Comparison of ENCODE assay signal across 9 cellular contexts in genomic region chr12:27012982-27013255, GRCh38. TPM values are rescaled to one million over a fixed set of nuclear protein-coding genes. Genes with fewer than 3 reads are reported as not detected.
DNase-seq lines count a peak whose midpoint lies in the region; ATAC-seq and TF ChIP-seq lines count a peak whose summit lies in the region.
"Had no signal": no experiment of that assay in that cellular context is flagged by ENCODE, and none has a peak within 500 bp of the region (broad histone marks: within the 10 kb centered on the region; RNA-seq: fewer than 3 reads in every experiment).

No MANE protein-coding gene starts in this region.

- intact Hi-C loops in body of pancreas (cut with DNase I), result loop anchor here (10.0 kb wide), 1 partner anchor 292 kb away; no protein-coding TSS in a partner anchor

- H3K27ac ChIP-seq in CD4-positive, CD25-positive, alpha-beta regulatory T cell (ENCODE audit: insufficient read depth, low read length, poor library complexity, severe bottlenecking), result no peak overlapping the region
- H3K27ac ChIP-seq in body of pancreas (peak overlapping the region; percentile 78 to 98 (median 94)), muscle layer of colon (ENCODE audit: low read depth, low read length) (no peak overlapping the region)

- TF ChIP-seq CTCF in body of pancreas (IDR thresholded peaks at IDR 0.05), result no peak

- no peaks in the 10 kb centered on the region for H3K9me3 Mint-ChIP-seq in CD4-positive, CD25-positive, alpha-beta regulatory T cell
- no peaks in the 10 kb centered on the region for H3K9me3 Mint-ChIP-seq in IgD-negative memory B cell

- H3K36me3 ChIP-seq in CD4-positive, CD25-positive, alpha-beta regulatory T cell (ENCODE audit: control insufficient read depth, insufficient read depth, low read length), result no peaks in the 10 kb centered on the region
- H3K36me3 ChIP-seq in body of pancreas (replicated peaks in 1 of 2; ENCODE audit: insufficient read depth in 1 of 2, low read depth in 2 of 2) (no peaks in the 10 kb centered on the region), muscle layer of colon (ENCODE audit: insufficient read depth, low read length) (no peaks in the 10 kb centered on the region)

- H3K36me3 Mint-ChIP-seq in CD4-positive, CD25-positive, alpha-beta regulatory T cell, result peaks cover 17% of the 10 kb centered on the region
- no peaks in the 10 kb centered on the region for H3K36me3 Mint-ChIP-seq in IgD-negative memory B cell

- DNase-seq in CD4-positive, CD25-positive, alpha-beta regulatory T cell, result no peak
- DNase-seq in body of pancreas (peak in 1 of 4 donors; percentile 27), SW 1271 (lab: John Stamatoyannopoulos, UW) (no peak), SIG-M5 (lab: John Stamatoyannopoulos, UW) (no peak)
- DNase-seq: retina had no signal

- H3K9me3 ChIP-seq in CD4-positive, CD25-positive, alpha-beta regulatory T cell (ENCODE audit: control insufficient read depth in 2 of 2, low read length in 2 of 2), result no peaks in the 10 kb centered on the region
- no peaks in the 10 kb centered on the region for H3K9me3 ChIP-seq in body of pancreas
- H3K9me3 ChIP-seq in muscle layer of colon (ENCODE audit: low read length), result no peaks in the 10 kb centered on the region

- no peaks in the 10 kb centered on the region for H3K27me3 Mint-ChIP-seq in CD4-positive, CD25-positive, alpha-beta regulatory T cell
- no peaks in the 10 kb centered on the region for H3K27me3 Mint-ChIP-seq in IgD-negative memory B cell

- peak overlapping the region in 1 of 3 donors; percentile 53 for H3K27ac Mint-ChIP-seq in CD4-positive, CD25-positive, alpha-beta regulatory T cell
- peak overlapping the region in 1 of 3 donors; percentile 98 for H3K27ac Mint-ChIP-seq in IgD-negative memory B cell

- 7 to 8% methylated on average over 5 of the region's 5 CpGs for WGBS in body of pancreas, 2 donors

- peak overlapping the region; percentile 50 for H3K9ac ChIP-seq in muscle layer of colon (ENCODE audit: low read length)

- no peak for TF ChIP-seq POLR2A in body of pancreas (IDR thresholded peaks at IDR 0.05)
- TF ChIP-seq POLR2A in GM18505 (IDR thresholded peaks at IDR 0.05; ENCODE audit: borderline replicate concordance, extremely low read depth, insufficient read depth, insufficient read length), result no peak

- no peaks in the 10 kb centered on the region for H3K27me3 ChIP-seq in CD4-positive, CD25-positive, alpha-beta regulatory T cell (ENCODE audit: control insufficient read depth, insufficient read depth, low read length)
- H3K27me3 ChIP-seq in body of pancreas (no peaks in the 10 kb centered on the region), muscle layer of colon (ENCODE audit: control insufficient read depth in 1 of 2, insufficient read depth in 2 of 2, low read length in 2 of 2) (no peaks in the 10 kb centered on the region)

- peak overlapping the region; percentile 90 to 97 (median 94) for H3K4me3 Mint-ChIP-seq in CD4-positive, CD25-positive, alpha-beta regulatory T cell
- H3K4me3 Mint-ChIP-seq in IgD-negative memory B cell, result peak overlapping the region; percentile 90 to 97 (median 96)

- no peak for ATAC-seq in CD4-positive, CD25-positive, alpha-beta regulatory T cell (ENCODE audit: low read depth in 2 of 2)
- no peak for ATAC-seq in body of pancreas
- no peak for ATAC-seq in GM18502 (IDR thresholded peaks at IDR 0.05; ENCODE audit: poor library complexity, unreplicated experiment)
- no peak for ATAC-seq in GM18505 (IDR thresholded peaks at IDR 0.05; ENCODE audit: unreplicated experiment)

- peaks cover 42 to 64% (median 52%) of the 10 kb centered on the region in 4 donors for H3K4me1 Mint-ChIP-seq in CD4-positive, CD25-positive, alpha-beta regulatory T cell
- H3K4me1 Mint-ChIP-seq in IgD-negative memory B cell, result peaks cover 39 to 46% (median 43%) of the 10 kb centered on the region in 3 donors

- peak overlapping the region; percentile 93 for H3K4me3 ChIP-seq in CD4-positive, CD25-positive, alpha-beta regulatory T cell (ENCODE audit: low read depth, low read length)
- H3K4me3 ChIP-seq in body of pancreas (peak overlapping the region in 1 of 2 donors; percentile 81), muscle layer of colon (ENCODE audit: low read depth in 1 of 2, low read length in 2 of 2) (peak overlapping the region in 1 of 2 donors; percentile 73)

- H3K4me1 ChIP-seq in CD4-positive, CD25-positive, alpha-beta regulatory T cell (ENCODE audit: control insufficient read depth, insufficient read depth, low read length, poor library complexity, severe bottlenecking), result peaks cover 42% of the 10 kb centered on the region
- peaks cover 55% of the 10 kb centered on the region for H3K4me1 ChIP-seq in body of pancreas
- peaks cover 37% of the 10 kb centered on the region for H3K4me1 ChIP-seq in muscle layer of colon (ENCODE audit: insufficient read depth, low read length)

RNA-seq across cellular contexts. Expression of gene TM7SF3, which starts 1.3 kb away (rescaled TPM):
- total RNA-seq in CD4-positive, CD25-positive, alpha-beta regulatory T cell, result 21.8 TPM
- 10 to 100 TPM; 59.2 to 68.2 (median 64.8) TPM for polyA plus RNA-seq in CD4-positive, CD25-positive, alpha-beta regulatory T cell
- polyA plus RNA-seq in IgD-negative memory B cell, result 46.1 TPM
- 100 to 1,000 TPM in 1 of 2 donors, 10 to 100 TPM in 1; 55.0 to 113 TPM for total RNA-seq in body of pancreas

RNA-seq across cellular contexts. Expression of gene MED21, which starts 9.4 kb away (rescaled TPM):
- 88.5 TPM for total RNA-seq in CD4-positive, CD25-positive, alpha-beta regulatory T cell
- 10 to 100 TPM; 17.4 to 26.8 (median 19.1) TPM for polyA plus RNA-seq in CD4-positive, CD25-positive, alpha-beta regulatory T cell
- 17.4 TPM for polyA plus RNA-seq in IgD-negative memory B cell
- total RNA-seq in body of pancreas, result 10 to 100 TPM in 1 of 2 donors, 1 to 10 TPM in 1; 9.2 to 16.9 TPM

Comparison
In these comparisons a context has a peak if more than half of its experiments do, and no peak if none do; other contexts are left out.
1. H3K27ac ChIP-seq: peak in body of pancreas (4 of 4); none in CD4-positive, CD25-positive, alpha-beta regulatory T cell (single experiment) and muscle layer of colon (single experiment).